ENCODE assay signal across 8 cellular contexts in the genomic region with DNA sequence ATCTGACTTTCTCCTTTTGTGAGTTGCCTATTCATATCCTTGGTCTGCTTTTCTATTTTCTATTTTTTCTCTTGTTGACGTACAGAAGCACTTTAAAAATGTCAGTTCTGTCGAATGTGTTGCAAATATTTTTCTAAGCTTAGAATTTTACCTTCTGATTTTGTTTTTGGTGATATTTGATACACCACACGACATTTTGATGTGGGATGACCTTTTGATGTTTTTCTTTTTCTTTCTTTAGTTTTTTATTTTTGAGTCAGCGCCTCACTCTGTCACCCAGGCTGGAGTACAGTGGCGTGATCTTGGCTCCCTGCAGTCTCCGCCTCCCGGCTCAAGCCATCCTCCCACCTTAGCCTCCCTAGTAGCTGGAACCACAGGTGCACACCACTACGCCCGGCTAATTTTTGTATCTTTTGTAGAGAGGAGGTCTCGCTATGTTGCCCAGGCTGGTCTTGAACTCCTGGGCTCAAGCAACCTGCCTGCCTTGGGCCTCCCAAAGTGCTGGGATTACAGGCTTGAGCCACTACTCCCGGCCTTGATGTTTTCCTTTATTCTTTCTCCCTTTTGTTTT. TPM values are rescaled to one million over a fixed set of nuclear protein-coding genes. Genes with fewer than 3 reads are reported as not detected.
A peak's percentile ranks its signal among the peaks of the same experiment; 100 is the strongest.
DNase-seq lines count a peak whose midpoint lies in the region; ATAC-seq, FAIRE-seq and TF ChIP-seq lines count a peak whose summit lies in the region.

No MANE protein-coding gene starts in this region.

- TF ChIP-seq CTCF in HFF-Myc (IDR thresholded peaks at IDR 0.05; ENCODE audit: low read depth, low read length, missing control alignments), result no peak
- no peak for TF ChIP-seq CTCF in gastroesophageal sphincter (IDR thresholded peaks at IDR 0.05)
- no peak for TF ChIP-seq CTCF in smooth muscle cell (IDR thresholded peaks at IDR 0.05; ENCODE audit: borderline replicate concordance, insufficient read depth, poor library complexity, severe bottlenecking)

- H3K27me3 Mint-ChIP-seq in activated CD8-positive, alpha-beta memory T cell treated with anti-CD3 and anti-CD28 coated beads, Interleukin-2, amount 10 ng/mL, durations not matched to agents 7 days and 5 days, result no peaks in the 10 kb centered on the region

- no peaks in the 10 kb centered on the region for H3K36me3 ChIP-seq in gastroesophageal sphincter
- no peaks in the 10 kb centered on the region for H3K36me3 ChIP-seq in smooth muscle cell (ENCODE audit: low read depth)

- ATAC-seq in activated CD8-positive, alpha-beta memory T cell treated with anti-CD3 and anti-CD28 coated beads, Interleukin-2, amount 10 ng/mL, durations not matched to agents 7 days and 5 days, result no peak
- ATAC-seq in gastroesophageal sphincter, result no peak
- ATAC-seq in HG03097 (IDR thresholded peaks at IDR 0.05; ENCODE audit: low FRiP score, unreplicated experiment), result no peak

- CTCF ChIA-PET in activated CD8-positive, alpha-beta memory T cell treated with anti-CD3 and anti-CD28 coated beads, Interleukin-2, amount 10 ng/mL, durations not matched to agents 7 days and 5 days (lab: Charles Lee), result interaction anchor here (0.6 to 5.8 kb wide), 36 partner anchors 10 to 472 kb away, joined by 3 to 139 read pairs (median 4); a partner anchor contains a TSS

- DNase-seq in HFF-Myc (ENCODE audit: extremely low read depth, low read depth) (no peak), smooth muscle cell (lab: John Stamatoyannopoulos, UW; ENCODE audit: unreplicated experiment) (no peak), HTR-8/SVneo (ENCODE audit: insufficient read length, low spot score) (no peak), superior temporal gyrus (ENCODE audit: extremely low spot score) (no peak), SIG-M5 (lab: John Stamatoyannopoulos, UW) (no peak)
- DNase-seq in activated CD8-positive, alpha-beta memory T cell treated with anti-CD3 and anti-CD28 coated beads, Interleukin-2, amount 10 ng/mL, durations not matched to agents 7 days and 5 days, result no peak

- H3K4me2 ChIP-seq in smooth muscle cell, result peak overlapping the region; percentile 84

- H3K9me3 ChIP-seq in gastroesophageal sphincter, result no peaks in the 10 kb centered on the region
- no peaks in the 10 kb centered on the region for H3K9me3 ChIP-seq in smooth muscle cell (replicated peaks; ENCODE audit: low read depth)

- H3K4me1 ChIP-seq in gastroesophageal sphincter (peaks cover 2 to 27% (median 8%) of the 10 kb centered on the region in 3 donors), smooth muscle cell (ENCODE audit: low read depth) (peaks cover 11% of the 10 kb centered on the region)

- no peak for FAIRE-seq in HTR-8/SVneo (lab: Jason Lieb, UNC)

- TF ChIP-seq EP300 in gastroesophageal sphincter (IDR thresholded peaks at IDR 0.05), result no peak

- no peaks in the 10 kb centered on the region for H3K36me3 Mint-ChIP-seq in activated CD8-positive, alpha-beta memory T cell treated with anti-CD3 and anti-CD28 coated beads, Interleukin-2, amount 10 ng/mL, durations not matched to agents 7 days and 5 days

- peak overlapping the region; percentile 88 for H2AFZ ChIP-seq in smooth muscle cell (ENCODE audit: low read depth)

- peak overlapping the region; percentile 76 for H3K4me3 Mint-ChIP-seq in activated CD8-positive, alpha-beta memory T cell treated with anti-CD3 and anti-CD28 coated beads, Interleukin-2, amount 10 ng/mL, durations not matched to agents 7 days and 5 days

- TF ChIP-seq POLR2A in gastroesophageal sphincter (IDR thresholded peaks at IDR 0.05), result no peak

- H3F3A ChIP-seq in smooth muscle cell (ENCODE audit: low read depth), result no peaks in the 10 kb centered on the region

- H3K9ac ChIP-seq in smooth muscle cell (ENCODE audit: low read depth), result peak overlapping the region; percentile 55

- no peaks in the 10 kb centered on the region for H4K20me1 ChIP-seq in smooth muscle cell (ENCODE audit: low read depth)

- peak overlapping the region; percentile 79 for H3K27ac Mint-ChIP-seq in activated CD8-positive, alpha-beta memory T cell treated with anti-CD3 and anti-CD28 coated beads, Interleukin-2, amount 10 ng/mL, durations not matched to agents 7 days and 5 days

- peak overlapping the region; percentile 44 to 96 (median 92) for H3K27ac ChIP-seq in gastroesophageal sphincter
- H3K27ac ChIP-seq in smooth muscle cell (ENCODE audit: low read depth), result peak overlapping the region; percentile 86

- no peaks in the 10 kb centered on the region for H3K79me2 ChIP-seq in smooth muscle cell (ENCODE audit: low read depth)

- H3K4me3 ChIP-seq in HFF-Myc (replicated peaks; ENCODE audit: low read depth, low read length) (peak overlapping the region; percentile 38), gastroesophageal sphincter (peak overlapping the region; percentile 14 to 56), smooth muscle cell (peak overlapping the region; percentile 57)

- no peaks in the 10 kb centered on the region for H3K9me3 Mint-ChIP-seq in activated CD8-positive, alpha-beta memory T cell treated with anti-CD3 and anti-CD28 coated beads, Interleukin-2, amount 10 ng/mL, durations not matched to agents 7 days and 5 days (ENCODE audit: low read depth)

- WGBS in gastroesophageal sphincter (ENCODE audit: low coverage in 1 of 2), 2 donors, result 20 to 49% methylated on average over 4 to 11 of the region's 11 CpGs
- WGBS in smooth muscle cell (ENCODE audit: low lambda C conversion rate), result 58% methylated on average over 11 of the region's 11 CpGs

- peaks cover 28% of the 10 kb centered on the region for H3K4me1 Mint-ChIP-seq in activated CD8-positive, alpha-beta memory T cell treated with anti-CD3 and anti-CD28 coated beads, Interleukin-2, amount 10 ng/mL, durations not matched to agents 7 days and 5 days

- H3K27me3 ChIP-seq in gastroesophageal sphincter (no peaks in the 10 kb centered on the region), smooth muscle cell (ENCODE audit: low read depth) (no peaks in the 10 kb centered on the region)

RNA-seq across cellular contexts. Expression of a gene that starts 39.6 kb away (rescaled TPM):
- 100 to 1,000 TPM; 109 to 177 TPM for total RNA-seq in activated CD8-positive, alpha-beta memory T cell treated with anti-CD3 and anti-CD28 coated beads, Interleukin-2, amount 10 ng/mL, durations not matched to agents 7 days and 5 days
- 100 to 1,000 TPM in 2 of 4 donors, 10 to 100 TPM in 2; 74.2 to 200 (median 133) TPM for total RNA-seq in gastroesophageal sphincter
- total RNA-seq in smooth muscle cell, result 256 and 329 TPM in 2 replicates
- polyA plus RNA-seq in smooth muscle cell, result 156 and 249 TPM in 2 replicates
